In the genomic region with DNA sequence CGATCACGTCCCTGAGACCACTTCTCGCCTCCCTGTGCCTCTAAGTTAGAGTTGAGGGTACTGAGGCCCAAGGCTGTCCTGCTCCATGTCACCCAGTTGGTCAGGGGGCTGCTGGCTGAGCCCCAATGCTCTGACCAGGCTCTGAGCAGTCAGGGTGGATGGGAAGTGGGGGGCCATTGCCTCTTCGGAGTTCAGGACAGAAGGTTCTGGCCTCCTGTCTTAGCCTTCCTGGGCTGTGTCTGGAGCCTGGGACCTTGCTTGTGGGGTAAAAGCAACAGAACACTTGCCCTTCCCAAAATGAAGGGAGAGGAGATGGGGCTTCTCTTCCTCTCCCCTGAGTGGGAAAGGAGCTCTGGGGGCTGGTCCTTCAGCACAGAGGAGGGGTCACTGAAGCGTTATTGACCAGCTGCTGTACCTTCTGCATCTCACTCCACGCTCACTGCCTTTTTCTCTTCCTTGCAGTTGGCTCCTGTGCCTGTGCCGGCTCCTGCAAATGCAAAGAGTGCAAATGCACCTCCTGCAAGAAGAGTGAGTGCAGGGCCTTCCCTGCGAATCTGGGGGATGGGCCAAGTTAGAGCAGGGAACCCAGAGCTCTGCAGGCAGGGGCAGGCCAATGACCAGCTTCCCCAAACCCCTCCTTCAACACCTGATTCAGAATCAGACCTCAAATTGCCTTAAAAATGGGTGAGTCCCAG, we compare ENCODE assay signal across 8 cellular contexts. TPM values are rescaled to one million over a fixed set of nuclear protein-coding genes. Genes with fewer than 3 reads are reported as not detected.
DNase-seq lines count a peak whose midpoint lies in the region; ATAC-seq and TF ChIP-seq lines count a peak whose summit lies in the region.

No MANE protein-coding gene starts in this region.

- TF ChIP-seq CTCF in left lung (IDR thresholded peaks at IDR 0.05), result no peak
- TF ChIP-seq CTCF in thyroid gland (IDR thresholded peaks at IDR 0.05), result no peak

- peak overlapping the region; percentile 7 for H3K27ac ChIP-seq in adipose tissue (ENCODE audit: low read depth, low read length)
- H3K27ac ChIP-seq in left lung, result peak overlapping the region in 1 of 2 donors; percentile 80
- peak overlapping the region; percentile 89 to 94 (median 92) for H3K27ac ChIP-seq in thyroid gland

- peak in 1 of 2 donors; percentile 2 for TF ChIP-seq POLR2A in thyroid gland (IDR thresholded peaks at IDR 0.05)

- H3K27me3 ChIP-seq in left lung, result no peaks in the 10 kb centered on the region
- no peaks in the 10 kb centered on the region for H3K27me3 ChIP-seq in thyroid gland

- H3K9me3 ChIP-seq in ES-I3 (ENCODE audit: control insufficient read depth, insufficient read depth, low read length) (0 out of 2 replicates have a peak, but pooled peaks cover 2% of the 10 kb centered on the region), left lung (peaks cover 0 to 8% of the 10 kb centered on the region in 2 donors), thyroid gland (no peaks in the 10 kb centered on the region)

- intact Hi-C loops in left lung (cut with DNase I), result no loop called here
- intact Hi-C loops in thyroid gland (cut with DNase I), result no loop called here

- H3K4me3 ChIP-seq in left lung (peak overlapping the region; percentile 55), thyroid gland (replicated peaks in 1 of 3) (peak overlapping the region; percentile 84 to 98 (median 96))

- ATAC-seq in HG03066 (IDR thresholded peaks at IDR 0.05; ENCODE audit: low read depth, unreplicated experiment), result peak; percentile 14
- peak; percentile 2 for ATAC-seq in left lung
- no peak for ATAC-seq in GM21367 (IDR thresholded peaks at IDR 0.05; ENCODE audit: unreplicated experiment)

- WGBS in adipose tissue, 3 donors, result 12 to 33% (median 29%) methylated on average over 8 of the region's 8 CpGs
- WGBS in thyroid gland, 2 donors, result 16 to 27% methylated on average over 8 of the region's 8 CpGs

- H3K36me3 ChIP-seq in ES-I3 (ENCODE audit: insufficient read depth, low read length), result no peaks in the 10 kb centered on the region
- no peaks in the 10 kb centered on the region for H3K36me3 ChIP-seq in left lung
- H3K36me3 ChIP-seq in thyroid gland, result peaks cover 0 to 13% of the 10 kb centered on the region in 2 donors

- H3K9ac ChIP-seq in ES-I3 (ENCODE audit: low read depth, low read length), result peak overlapping the region; percentile 90

- H3K4me1 ChIP-seq in ES-I3 (ENCODE audit: insufficient read depth, low read length), result peaks cover 12% of the 10 kb centered on the region
- H3K4me1 ChIP-seq in left lung, result peaks cover 10 to 18% of the 10 kb centered on the region in 2 donors
- peaks cover 27 to 31% of the 10 kb centered on the region in 2 donors for H3K4me1 ChIP-seq in thyroid gland

- no peak for DNase-seq in left lung
- peak in 1 of 2 donors; percentile 56 for DNase-seq in thyroid gland
- DNase-seq in iPS-NIHi11 (ENCODE audit: low spot score), result no peak
- no peak for DNase-seq in SW480 (ENCODE audit: low spot score)

RNA-seq across cellular contexts. Expression of gene MT1X, which starts 0.6 kb away (rescaled TPM):
- 1,000 to 10,000 TPM; 2,752 to 5,906 (median 2,980) TPM for polyA plus RNA-seq in adipose tissue
- 100 to 1,000 TPM in 1 of 2 donors, 10 to 100 TPM in 1; 78.4 to 126 TPM for total RNA-seq in left lung
- 1,000 to 10,000 TPM in 1 of 4 donors, 100 to 1,000 TPM in 3; 314 to 2,825 (median 445) TPM for total RNA-seq in thyroid gland

RNA-seq across cellular contexts. Expression of gene MT1H, which starts 13.2 kb away (rescaled TPM):
- polyA plus RNA-seq in adipose tissue, result 10 to 100 TPM in 2 of 3 donors, 1 to 10 TPM in 1; 6.4 to 67.9 (median 60.5) TPM
- total RNA-seq in left lung, result 1 to 10 TPM in 1 of 2 donors, not detected in 1; 2.3 TPM
- total RNA-seq in thyroid gland, result 100 to 1,000 TPM in 1 of 4 donors, 10 to 100 TPM in 2, not detected in 1; 45.4 to 179 (median 62.8) TPM

RNA-seq across cellular contexts. Expression of gene MT1G, which starts 15.0 kb away (rescaled TPM):
- polyA plus RNA-seq in adipose tissue, result 1,000 to 10,000 TPM; 1,258 to 2,088 (median 1,548) TPM
- total RNA-seq in left lung (10 to 100 TPM in 1 of 2 donors, 1 to 10 TPM in 1; 2.7 to 22.1 TPM), thyroid gland (100 to 1,000 TPM; 410 to 930 (median 704) TPM)

RNA-seq across cellular contexts. Expression of gene MT1F, which starts 25.1 kb away (rescaled TPM):
- polyA plus RNA-seq in adipose tissue, result 100 to 1,000 TPM in 2 of 3 donors, 10 to 100 TPM in 1; 84.5 to 341 (median 130) TPM
- total RNA-seq in left lung, result 10 to 100 TPM in 1 of 2 donors, 1 to 10 TPM in 1; 8.8 to 14.8 TPM
- 100 to 1,000 TPM in 1 of 4 donors, 10 to 100 TPM in 3; 25.8 to 220 (median 45.1) TPM for total RNA-seq in thyroid gland

RNA-seq across cellular contexts. Expression of gene MT1B, which starts 31.2 kb away (rescaled TPM):
- polyA plus RNA-seq in adipose tissue, result 1 to 10 TPM in 1 of 3 donors, not detected in 2; 9.3 TPM
- total RNA-seq in left lung (not detected), thyroid gland (not detected)

Comparison
In these comparisons a context has a peak if more than half of its experiments do, and no peak if none do; other contexts are left out.
1. RNA of gene MT1G, which starts 15.0 kb away (total RNA-seq): 410 to 930 TPM in thyroid gland; 2.7 to 22.1 TPM in left lung; every median in the first group is over 10 times any median in the second.